In genomic region chr2:28419705-28420270, GRCh38 we compare ENCODE assay signal across 1 cellular context.
TF ChIP-seq lines count a peak whose summit lies in the region.

No MANE protein-coding gene starts in this region.

TF ChIP-seq in IMR-90, 13 proteins besides CTCF, POLR2A, EP300 and RAD21:
- TF ChIP-seq RCOR1 (IDR thresholded peaks at IDR 0.05; ENCODE audit: insufficient replicate concordance, low read length) (no peak), MAZ (IDR thresholded peaks at IDR 0.05; ENCODE audit: borderline replicate concordance, low read depth, low read length) (no peak), BHLHE40 (IDR thresholded peaks at IDR 0.05; ENCODE audit: low read depth, low read length) (no peak), ELK1 (IDR thresholded peaks at IDR 0.05; ENCODE audit: borderline replicate concordance, low read depth, low read length) (no peak), SMC3 (IDR thresholded peaks at IDR 0.05; ENCODE audit: low read depth, low read length) (no peak), MAFK (IDR thresholded peaks at IDR 0.05; ENCODE audit: low read depth, low read length) (no peak), USF2 (IDR thresholded peaks at IDR 0.05; ENCODE audit: low read depth, low read length) (no peak), CHD1 (IDR thresholded peaks at IDR 0.05; ENCODE audit: low read depth, low read length) (no peak), CEBPB (IDR thresholded peaks at IDR 0.05; ENCODE audit: low read depth, low read length) (no peak), RFX5 (IDR thresholded peaks at IDR 0.05; ENCODE audit: low read depth, low read length) (no peak), MXI1 (IDR thresholded peaks at IDR 0.05; ENCODE audit: borderline replicate concordance, low read depth, low read length) (no peak), FOS (IDR thresholded peaks at IDR 0.05; ENCODE audit: low read depth, low read length) (no peak), NFE2L2 (IDR thresholded peaks at IDR 0.05; ENCODE audit: low read depth, low read length) (no peak)
